In genomic region chr18:65811307-65811706, GRCh38 we compare ENCODE assay signal across 30 cellular contexts.
"Had no signal": no experiment of that assay in that cellular context is flagged by ENCODE, and none has a peak within 500 bp of the region (broad histone marks: within the 10 kb centered on the region; RNA-seq: fewer than 3 reads in every experiment).

No MANE protein-coding gene starts in this region.

- H3K9ac ChIP-seq: neural progenitor cell had no signal

- H3K4me2 ChIP-seq: neural progenitor cell had no signal

- H3K36me3 ChIP-seq: left lung, lower lobe of right lung, neural progenitor cell, neutrophil, ovary, prostate gland, spleen, suprapubic skin, thoracic aorta, tibial artery, upper lobe of right lung had no signal

- H3K4me3 Mint-ChIP-seq: immature natural killer cell; naive B cell; natural killer cell; nephron progenitor cell; neural progenitor cell; stimulated activated effector memory CD8-positive, alpha-beta T cell treated with anti-CD3 and anti-CD28 coated beads, Interleukin-12 subunit alpha, Interleukin-12 subunit beta, amount 100 ng/mL, for 72 hours; stimulated activated naive CD8-positive, alpha-beta T cell treated with anti-CD3 and anti-CD28 coated beads, Interleukin-15, Interleukin-2, amounts not matched to agents 100 ng/mL and 50 ng/mL, for 24 hours had no signal

- H3K27ac ChIP-seq: left lung, lower lobe of right lung, neural progenitor cell, neutrophil, ovary, prostate gland, spleen, suprapubic skin, thoracic aorta, tibial artery, upper lobe of right lung had no signal

- H3K4me3 ChIP-seq: left lung, lower lobe of right lung, neural progenitor cell, ovary, prostate gland, spleen, suprapubic skin, thoracic aorta, tibial artery, upper lobe of right lung had no signal

- H3K9me3 Mint-ChIP-seq: nephron progenitor cell, neural progenitor cell had no signal

- H3K27me3 Mint-ChIP-seq: naive B cell; stimulated activated naive CD8-positive, alpha-beta T cell treated with anti-CD3 and anti-CD28 coated beads, Interleukin-15, Interleukin-2, amounts not matched to agents 100 ng/mL and 50 ng/mL, for 24 hours had no signal

- DNase-seq: hippocampal formation; immature natural killer cell; kidney; left colon; left lung; lower lobe of right lung; mammary epithelial cell; mesenchymal stem cell; naive B cell; natural killer cell; nephron progenitor cell; occipital lobe; ovary; retina; right cardiac atrium; small intestine; spleen; stimulated activated CD4-positive, alpha-beta T cell treated with anti-CD3 and anti-CD28 coated beads, Interleukin-4, amount 100 ng/mL, for 24 hours; stimulated activated naive CD4-positive, alpha-beta T cell; tibial artery; trophoblast cell; upper lobe of right lung had no signal

- H2AFZ ChIP-seq: neural progenitor cell had no signal

- H3K36me3 Mint-ChIP-seq: naive B cell; natural killer cell; neural progenitor cell; stimulated activated effector memory CD8-positive, alpha-beta T cell treated with anti-CD3 and anti-CD28 coated beads, Interleukin-12 subunit alpha, Interleukin-12 subunit beta, amount 100 ng/mL, for 72 hours had no signal

- H3K27me3 ChIP-seq: left lung, neural progenitor cell, neutrophil, ovary, spleen, suprapubic skin, tibial artery, upper lobe of right lung had no signal

- ATAC-seq: left colon; left lung; lower lobe of right lung; natural killer cell; right cardiac atrium; sciatic nerve; stimulated activated effector memory CD8-positive, alpha-beta T cell treated with anti-CD3 and anti-CD28 coated beads, Interleukin-12 subunit alpha, Interleukin-12 subunit beta, amount 100 ng/mL, for 72 hours; upper lobe of right lung had no signal

- H3K27ac Mint-ChIP-seq: immature natural killer cell; natural killer cell; nephron progenitor cell; neural progenitor cell; stimulated activated effector memory CD8-positive, alpha-beta T cell treated with anti-CD3 and anti-CD28 coated beads, Interleukin-12 subunit alpha, Interleukin-12 subunit beta, amount 100 ng/mL, for 72 hours; stimulated activated naive CD8-positive, alpha-beta T cell treated with anti-CD3 and anti-CD28 coated beads, Interleukin-15, Interleukin-2, amounts not matched to agents 100 ng/mL and 50 ng/mL, for 24 hours had no signal

- H3K4me1 Mint-ChIP-seq: naive B cell; natural killer cell; nephron progenitor cell; stimulated activated effector memory CD8-positive, alpha-beta T cell treated with anti-CD3 and anti-CD28 coated beads, Interleukin-12 subunit alpha, Interleukin-12 subunit beta, amount 100 ng/mL, for 72 hours had no signal

- H3K9me3 ChIP-seq: left lung, lower lobe of right lung, neutrophil, ovary, prostate gland, spleen, suprapubic skin, thoracic aorta, tibial artery, upper lobe of right lung had no signal

- H3K4me1 ChIP-seq: left lung, lower lobe of right lung, neural progenitor cell, prostate gland, spleen, suprapubic skin, tibial artery, upper lobe of right lung had no signal
